Comparison of ENCODE assay signal across 8 cellular contexts in genomic region chr11:46382644-46383403, GRCh38. TPM values are rescaled to one million over a fixed set of nuclear protein-coding genes. Genes with fewer than 3 reads are reported as not detected.
DNase-seq lines count a peak whose midpoint lies in the region; ATAC-seq and TF ChIP-seq lines count a peak whose summit lies in the region.

No MANE protein-coding gene starts in this region.

- POLR2A ChIA-PET in HCT116 (lab: Charles Lee), result interaction anchor here (0.6 to 1.5 kb wide), 3 partner anchors 9 to 143 kb away, joined by 3 to 5 read pairs (median 4); partner anchors contain the start of gene CHRM4

- RAD21 ChIA-PET in HCT116 (lab: Charles Lee; ENCODE audit: low non-redundant PET in 1 of 2, low total read pairs in 2 of 2, uncharacterized antibody in 2 of 2, unreplicated experiment in 2 of 2), result no interaction called here

- TF ChIP-seq RAD21 in HCT116 (IDR thresholded peaks at IDR 0.05; ENCODE audit: low read depth), result no peak

- H3K9ac ChIP-seq in HCT116 (ENCODE audit: low read length), result peak overlapping the region; percentile 91
- no peak overlapping the region for H3K9ac ChIP-seq in SK-N-MC (ENCODE audit: insufficient read length)
- no peak overlapping the region for H3K9ac ChIP-seq in skeletal muscle satellite cell (ENCODE audit: low read depth, low read length)

- H3K27me3 ChIP-seq in HCT116 (ENCODE audit: insufficient read depth, low read length) (no peaks in the 10 kb centered on the region), right cardiac atrium (ENCODE audit: control insufficient read depth, insufficient read depth) (no peaks in the 10 kb centered on the region), skeletal muscle satellite cell (ENCODE audit: control insufficient read depth, insufficient read depth, low read length) (peaks cover 12% of the 10 kb centered on the region)

- H3K79me2 ChIP-seq in HCT116 (ENCODE audit: insufficient read depth, low read length), result peaks cover 12% of the 10 kb centered on the region; the same call in 1 of the 2 replicates

- CTCF ChIA-PET in HCT116 (lab: Charles Lee), result interaction anchor here (0.7 to 1.6 kb wide), 15 partner anchors 9 to 535 kb away, joined by 3 to 13 read pairs (median 4); partner anchors contain the start of genes ARHGAP1, CHRM4, CRY2 and DGKZ

- H3K9me3 ChIP-seq in HCT116 (ENCODE audit: control insufficient read depth in 1 of 2, insufficient read depth in 1 of 2, low read depth in 1 of 2, low read length in 2 of 2), result no peaks in the 10 kb centered on the region
- H3K9me3 ChIP-seq in SK-N-MC (ENCODE audit: low read depth, low read length), result no peaks in the 10 kb centered on the region
- no peaks in the 10 kb centered on the region for H3K9me3 ChIP-seq in right cardiac atrium (ENCODE audit: control insufficient read depth, low read length)
- no peaks in the 10 kb centered on the region for H3K9me3 ChIP-seq in skeletal muscle satellite cell (replicated peaks; ENCODE audit: low read length)

- ATAC-seq in HCT116 (peak; percentile 33), right cardiac atrium (no peak), GM21576 (IDR thresholded peaks at IDR 0.05; ENCODE audit: unreplicated experiment) (no peak)

- H3K27ac ChIP-seq in HCT116 (ENCODE audit: low read depth, low read length) (peak overlapping the region; percentile 80), SK-N-MC (no peak overlapping the region), right cardiac atrium (ENCODE audit: low read length) (no peak overlapping the region)

- H3K4me2 ChIP-seq in HCT116 (ENCODE audit: low read length) (peak overlapping the region; percentile 85), skeletal muscle satellite cell (ENCODE audit: low read length) (peak overlapping the region; percentile 90)

- DNase-seq in AG20443 (ENCODE audit: low spot score) (peak; percentile 79), HCT116 (ENCODE audit: low read depth, low spot score) (no peak), SK-N-MC (ENCODE audit: low read depth, low spot score) (no peak), right cardiac atrium (peak in 2 of 3 donors; percentile 57 to 61), NCI-H128 (lab: John Stamatoyannopoulos, UW; ENCODE audit: unreplicated experiment) (no peak), NCI-H2029 treated with DMSO at 0.1 percent for 48 hours (lab: John Stamatoyannopoulos, UW) (no peak)

- intact Hi-C loops in HCT116 (cut with micrococcal nuclease), result loop anchor here (10.0 kb wide), 2 partner anchors 232 to 422 kb away; partner anchors contain the start of genes ATG13 and HARBI1
- intact Hi-C loops in right cardiac atrium (cut with DNase I), result loop anchor here in 1 of 4 donors (10.0 kb wide), 1 partner anchor 232 kb away; the partner anchor contains the start of genes ATG13 and HARBI1

- BruUV-seq in HCT116 (replicated peaks; lab: Mats Ljungman, UMichigan), result no TSS peak

- peak in 2 of 3 experiments; percentile 80 to 81; a peak in 4 of 6 replicates for TF ChIP-seq CTCF in HCT116 (IDR thresholded peaks at IDR 0.05 in 2 of 3, conservative IDR thresholded peaks at IDR 0.05 in 1 of 3; ENCODE audit: borderline replicate concordance in 1 of 3, insufficient read depth in 1 of 3, low read depth in 2 of 3, low read length in 2 of 3)

- no peaks in the 10 kb centered on the region for H4K20me1 ChIP-seq in HCT116 (ENCODE audit: insufficient read depth)

- WGBS in right cardiac atrium, result 44% methylated on average over 18 of the region's 18 CpGs

- no peaks in the 10 kb centered on the region for H3K9me2 ChIP-seq in HCT116 (ENCODE audit: insufficient read depth)

- H3K4me3 ChIP-seq in HCT116 (replicated peaks in 1 of 2; ENCODE audit: low read depth in 1 of 2, low read length in 2 of 2), result peak overlapping the region; percentile 73 to 85
- peak overlapping the region; percentile 79 for H3K4me3 ChIP-seq in SK-N-MC
- no peak overlapping the region for H3K4me3 ChIP-seq in right cardiac atrium (ENCODE audit: low read length)
- no peak overlapping the region for H3K4me3 ChIP-seq in skeletal muscle satellite cell (ENCODE audit: low read length)

- H3K36me3 ChIP-seq in HCT116 (ENCODE audit: control insufficient read depth in 1 of 2, insufficient read depth in 2 of 2, low read length in 2 of 2) (no peaks in the 10 kb centered on the region; a peak in 1 of 4 replicates), SK-N-MC (ENCODE audit: insufficient read depth, low read length) (no peaks in the 10 kb centered on the region; the same call in 1 of the 2 replicates), skeletal muscle satellite cell (ENCODE audit: insufficient read depth, low read length) (peaks cover 9% of the 10 kb centered on the region)

- TF ChIP-seq POLR2A in HCT116 (IDR thresholded peaks at IDR 0.05; ENCODE audit: borderline replicate concordance, extremely low read depth, insufficient read depth, insufficient read length), result no peak

- no peak overlapping the region for H2AFZ ChIP-seq in HCT116 (ENCODE audit: low read depth, low read length, poor library complexity, severe bottlenecking)

- H3K4me1 ChIP-seq in HCT116 (ENCODE audit: control insufficient read depth in 1 of 2, insufficient read depth in 2 of 2, low read length in 2 of 2) (peaks cover 28 to 74% of the 10 kb centered on the region in 2 experiments), right cardiac atrium (ENCODE audit: control insufficient read depth, insufficient read depth, low read length) (no peaks in the 10 kb centered on the region), skeletal muscle satellite cell (ENCODE audit: control insufficient read depth, insufficient read depth, low read length) (peaks cover 26% of the 10 kb centered on the region)

TF ChIP-seq in HCT116, 20 proteins besides CTCF, POLR2A, EP300 and RAD21:
- TF ChIP-seq TCF7L2 (IDR thresholded peaks at IDR 0.05; ENCODE audit: borderline replicate concordance, extremely low read depth, insufficient read depth, insufficient read length) (no peak), YY1 (IDR thresholded peaks at IDR 0.05; ENCODE audit: extremely low read depth, insufficient replicate concordance, low read depth, low read length) (peak; percentile 84), CBX3 (IDR thresholded peaks at IDR 0.05; ENCODE audit: low read depth) (no peak), POLR2AphosphoS5 (IDR thresholded peaks at IDR 0.05; ENCODE audit: low read depth, low read length) (peak; percentile 46; the same call in 1 of the 2 replicates)
- TF ChIP-seq, protein P1, sequence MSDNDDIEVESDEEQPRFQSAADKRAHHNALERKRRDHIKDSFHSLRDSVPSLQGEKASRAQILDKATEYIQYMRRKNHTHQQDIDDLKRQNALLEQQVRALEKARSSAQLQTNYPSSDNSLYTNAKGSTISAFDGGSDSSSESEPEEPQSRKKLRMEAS (IDR thresholded peaks at IDR 0.05), result no peak

RNA-seq across cellular contexts. Expression of gene MDK, which starts 1.4 kb away (rescaled TPM):
- total RNA-seq in HCT116 (2021; ENCODE audit: unreplicated experiment), result 286 TPM
- 442 and 447 TPM in 2 replicates for polyA plus RNA-seq in HCT116 (2012)
- total RNA-seq in right cardiac atrium, result 10 to 100 TPM in 3 of 4 donors, 1 to 10 TPM in 1; 9.9 to 18.8 (median 11.9) TPM
- polyA plus RNA-seq in right cardiac atrium, result 10.1 TPM
- 3.9 and 5.6 TPM in 2 replicates for total RNA-seq in skeletal muscle satellite cell (2012; rRNA removed)

RNA-seq across cellular contexts. Expression of gene CHRM4, which starts 8.8 kb away (rescaled TPM):
- total RNA-seq in HCT116 (2021; ENCODE audit: unreplicated experiment), result 1.1 TPM
- polyA plus RNA-seq in HCT116 (2012), result 2.5 and 2.9 TPM in 2 replicates
- total RNA-seq in right cardiac atrium, result under 1 TPM in 2 of 4 donors, not detected in 2; 0.14 to 0.53 TPM
- 0.20 TPM for polyA plus RNA-seq in right cardiac atrium
- total RNA-seq in skeletal muscle satellite cell (2012; rRNA removed), result not detected in 2 replicates

RNA-seq across cellular contexts. Expression of gene DGKZ, which starts 35.6 kb away (rescaled TPM):
- 70.2 TPM for total RNA-seq in HCT116 (2021; ENCODE audit: unreplicated experiment)
- polyA plus RNA-seq in HCT116 (2012), result 67.3 and 69.5 TPM in 2 replicates
- 100 to 1,000 TPM in 2 of 4 donors, 10 to 100 TPM in 2; 75.8 to 108 (median 100) TPM for total RNA-seq in right cardiac atrium
- polyA plus RNA-seq in right cardiac atrium, result 87.5 TPM
- total RNA-seq in skeletal muscle satellite cell (2012; rRNA removed), result 42.6 and 48.1 TPM in 2 replicates

Comparison
In these comparisons a context has a peak if more than half of its experiments do, and no peak if none do; other contexts are left out.
1. DNase-seq: peak in AG20443 (single experiment) and right cardiac atrium (2 of 3); none in HCT116 (single experiment), SK-N-MC (single experiment), NCI-H128 (single experiment) and NCI-H2029 treated with DMSO at 0.1 percent for 48 hours (single experiment).
2. H3K4me3 ChIP-seq: peak in HCT116 (2 of 2) and SK-N-MC (single experiment); none in right cardiac atrium (single experiment) and skeletal muscle satellite cell (single experiment).
3. RNA of gene MDK, which starts 1.4 kb away (total RNA-seq): 286 TPM in HCT116 (single experiment); 9.9 to 18.8 TPM in right cardiac atrium; every median in the first group is over 10 times any median in the second.